In genomic region chr2:8576525-8577157, GRCh38 we compare ENCODE assay signal across 9 cellular contexts.
A peak's percentile ranks its signal among the peaks of the same experiment; 100 is the strongest.
DNase-seq lines count a peak whose midpoint lies in the region; ATAC-seq, FAIRE-seq and TF ChIP-seq lines count a peak whose summit lies in the region.
"Had no signal": no experiment of that assay in that cellular context is flagged by ENCODE, and none has a peak within 500 bp of the region (broad histone marks: within the 10 kb centered on the region; RNA-seq: fewer than 3 reads in every experiment).

No MANE protein-coding gene starts in this region.

- WGBS in neuronal stem cell (ENCODE audit: extremely low coverage in 2 of 2, insufficient read length in 2 of 2, insufficient replicate concordance in 1 of 2), 2 donors = no CpG with 5 or more reads among the region's 12 CpGs

- H2AFZ ChIP-seq in neuronal stem cell (ENCODE audit: low read length) = no peak overlapping the region

- H3K4me3 ChIP-seq in neuronal stem cell (ENCODE audit: low read length in 2 of 2) = no peak overlapping the region

- ATAC-seq in HG03460 (IDR thresholded peaks at IDR 0.05; ENCODE audit: unreplicated experiment) (peak; percentile 49), GM19035 (IDR thresholded peaks at IDR 0.05; ENCODE audit: unreplicated experiment) (no peak), GM21723 (IDR thresholded peaks at IDR 0.05; ENCODE audit: unreplicated experiment) (no peak)

- POLR2A ChIA-PET in MCF 10A (lab: Yijun Ruan, JAX) = no interaction called here

- no peaks in the 10 kb centered on the region for H3K27me3 Mint-ChIP-seq in MCF 10A (ENCODE audit: insufficient read depth, unreplicated experiment)

- H3K18ac ChIP-seq in neuronal stem cell (ENCODE audit: low read length) = peak overlapping the region; percentile 51

- H3K4ac ChIP-seq in neuronal stem cell (ENCODE audit: low read length) = no peak overlapping the region

- H3K9ac ChIP-seq in neuronal stem cell (ENCODE audit: low read depth, low read length, poor library complexity) = no peak overlapping the region

- H3K14ac ChIP-seq in neuronal stem cell (ENCODE audit: low read length) = no peak overlapping the region

- no peaks in the 10 kb centered on the region for H3K36me3 Mint-ChIP-seq in MCF 10A (ENCODE audit: insufficient read depth, unreplicated experiment)

- no peak overlapping the region for H2BK5ac ChIP-seq in neuronal stem cell (ENCODE audit: low read length)

- H3K9me3 Mint-ChIP-seq in MCF 10A (ENCODE audit: unreplicated experiment) = no peaks in the 10 kb centered on the region

- H2BK12ac ChIP-seq in neuronal stem cell (ENCODE audit: low read length) = no peak overlapping the region

- no peak for TF ChIP-seq POLR2A in GM12891 (IDR thresholded peaks at IDR 0.05; ENCODE audit: low read depth, low read length)

- FAIRE-seq in GM12891 (lab: Jason Lieb, UNC) = peak; percentile 92

- H2BK15ac ChIP-seq in neuronal stem cell (ENCODE audit: low read length) = peak overlapping the region; percentile 0

- H3K27ac ChIP-seq in neuronal stem cell (replicated peaks; ENCODE audit: low read length) = no peak overlapping the region

- no peak overlapping the region for H2BK120ac ChIP-seq in neuronal stem cell (ENCODE audit: low read depth, low read length)

- no peaks in the 10 kb centered on the region for H3K9me3 ChIP-seq in neuronal stem cell (replicated peaks in 1 of 2; ENCODE audit: control insufficient read depth in 2 of 2, insufficient read depth in 1 of 2, low read depth in 1 of 2, low read length in 2 of 2)

- peaks cover 0 to 15% (median 0%) of the 10 kb centered on the region in 3 experiments for H3K27me3 ChIP-seq in neuronal stem cell (ENCODE audit: control insufficient read depth in 3 of 3, insufficient read depth in 3 of 3, low read depth in 1 of 3, low read length in 3 of 3)

- no peak for DNase-seq in GM12891 (ENCODE audit: insufficient read length, low spot score)
- DNase-seq in activated T-cell treated with anti-CD3 and anti-CD28 coated beads, Interleukin-2, amount 50 U/mL, for 48 hours = peak; percentile 65 to 69
- no peak for DNase-seq in neuronal stem cell (ENCODE audit: low spot score)
- DNase-seq in MCF 10A (ENCODE audit: unreplicated experiment) = no peak
- no peak for DNase-seq in SK-N-DZ (ENCODE audit: low spot score)
- DNase-seq: NCI-H1694 treated with DMSO at 0.1 percent for 48 hours had no signal

- no peak overlapping the region for H3K4me2 ChIP-seq in neuronal stem cell (ENCODE audit: insufficient read depth, low read length, poor library complexity, severe bottlenecking)

- no peaks in the 10 kb centered on the region for H3K79me1 ChIP-seq in neuronal stem cell (ENCODE audit: low read depth, low read length)

- no peak overlapping the region for H3K4me3 Mint-ChIP-seq in MCF 10A (ENCODE audit: unreplicated experiment)

- CTCF ChIA-PET in MCF 10A (lab: Yijun Ruan, JAX) = no interaction called here

- no peak for TF ChIP-seq CTCF in MCF 10A (IDR thresholded peaks at IDR 0.05; ENCODE audit: unreplicated experiment)

- intact Hi-C loops in MCF 10A (cut with micrococcal nuclease) = no loop called here

- H4K8ac ChIP-seq in neuronal stem cell (ENCODE audit: low read depth, low read length) = no peak overlapping the region

- no peak overlapping the region for H3K23ac ChIP-seq in neuronal stem cell (ENCODE audit: low read depth, low read length, poor library complexity)

- H3K4me1 Mint-ChIP-seq in MCF 10A (ENCODE audit: insufficient read depth, unreplicated experiment) = no peaks in the 10 kb centered on the region

- BruUV-seq in MCF 10A (replicated peaks; lab: Mats Ljungman, UMichigan) = no TSS peak

- H2AK5ac ChIP-seq in neuronal stem cell (ENCODE audit: low read depth, low read length) = peak overlapping the region; percentile 48

- no peak overlapping the region for H3K27ac Mint-ChIP-seq in MCF 10A (ENCODE audit: low read depth, unreplicated experiment)

- peak overlapping the region; percentile 89 for H4K91ac ChIP-seq in neuronal stem cell (ENCODE audit: low read depth, low read length, poor library complexity)

- no peaks in the 10 kb centered on the region for H3K36me3 ChIP-seq in neuronal stem cell (replicated peaks in 1 of 2; ENCODE audit: control insufficient read depth in 2 of 2, insufficient read depth in 2 of 2, low read length in 2 of 2)

- peaks cover 0 to 15% of the 10 kb centered on the region in 2 donors for H3K4me1 ChIP-seq in neuronal stem cell (ENCODE audit: control insufficient read depth in 2 of 2, insufficient read depth in 1 of 2, low read depth in 1 of 2, low read length in 2 of 2)

TF ChIP-seq in GM12891, 5 proteins besides CTCF, POLR2A, EP300 and RAD21:
- TF ChIP-seq POU2F2 (IDR thresholded peaks at IDR 0.05; ENCODE audit: low read depth, low read length) (peak; percentile 49; the same call in 1 of the 2 replicates), SPI1 (IDR thresholded peaks at IDR 0.05; ENCODE audit: low read depth, low read length) (peak; percentile 81), PAX5 (IDR thresholded peaks at IDR 0.05; ENCODE audit: insufficient read depth, low read length, severe bottlenecking) (no peak)

Comparison
In these comparisons a context has a peak if more than half of its experiments do, and no peak if none do; other contexts are left out.
1. DNase-seq: peak in activated T-cell treated with anti-CD3 and anti-CD28 coated beads, Interleukin-2, amount 50 U/mL, for 48 hours (2 of 2); none in GM12891 (single experiment), neuronal stem cell (single experiment), MCF 10A (single experiment) and SK-N-DZ (single experiment).